Comparison of ENCODE assay signal across 24 cellular contexts in the genomic region with DNA sequence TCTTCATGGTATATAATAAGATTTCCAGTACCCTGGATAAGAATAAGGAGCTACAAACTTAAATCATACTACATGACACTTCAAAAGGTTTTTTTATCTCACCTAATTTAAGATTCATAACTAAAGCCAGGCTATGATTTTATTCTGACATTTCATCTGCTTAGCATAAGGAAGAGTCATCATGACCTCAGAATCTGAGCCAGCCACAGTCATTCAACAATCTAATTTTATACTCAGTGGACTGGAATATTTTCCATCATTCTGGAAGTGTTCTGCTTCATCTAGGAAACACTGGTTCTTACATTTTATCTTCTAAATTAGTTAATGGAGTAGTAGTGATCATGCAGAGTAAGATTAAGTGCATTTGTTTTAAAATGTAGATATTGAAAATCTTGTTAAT.
DNase-seq lines count a peak whose midpoint lies in the region; ATAC-seq, FAIRE-seq and TF ChIP-seq lines count a peak whose summit lies in the region.
"Had no signal": no experiment of that assay in that cellular context is flagged by ENCODE, and none has a peak within 500 bp of the region (broad histone marks: within the 10 kb centered on the region; RNA-seq: fewer than 3 reads in every experiment).

No MANE protein-coding gene starts in this region.

- H3K4me3 Mint-ChIP-seq in mesothelial cell of epicardium (no peak overlapping the region), chondrocyte (ENCODE audit: unreplicated experiment) (no peak overlapping the region)
- H3K4me3 Mint-ChIP-seq: CD8-positive, alpha-beta memory T cell; nephron had no signal

- H3K27ac ChIP-seq in thoracic aorta: peak overlapping the region; percentile 40 to 68
- H3K27ac ChIP-seq: esophagus squamous epithelium had no signal

- no peaks in the 10 kb centered on the region for H3K27me3 Mint-ChIP-seq in mesothelial cell of epicardium (ENCODE audit: low read depth)
- H3K27me3 Mint-ChIP-seq in chondrocyte (ENCODE audit: low read depth): no peaks in the 10 kb centered on the region
- H3K27me3 Mint-ChIP-seq: CD8-positive, alpha-beta memory T cell had no signal

- H3K4me3 ChIP-seq in bronchial epithelial cell (ENCODE audit: low read depth, low read length) (no peak overlapping the region), thoracic aorta (no peak overlapping the region)
- H3K4me3 ChIP-seq: adrenal gland, esophagus squamous epithelium had no signal

- peaks cover 38 to 44% of the 10 kb centered on the region in 2 donors for H3K4me1 ChIP-seq in thoracic aorta (ENCODE audit: control insufficient read depth in 1 of 2, low read depth in 2 of 2)
- H3K4me1 ChIP-seq: esophagus squamous epithelium had no signal

- TF ChIP-seq CTCF in bronchial epithelial cell (IDR thresholded peaks at IDR 0.05; ENCODE audit: insufficient read depth, low read length, severe bottlenecking) (no peak), mesothelial cell of epicardium (IDR thresholded peaks at IDR 0.05; ENCODE audit: unreplicated experiment) (no peak), thoracic aorta (IDR thresholded peaks at IDR 0.05) (no peak), chondrocyte (IDR thresholded peaks at IDR 0.05) (no peak)

- peaks cover 14% of the 10 kb centered on the region for H3K4me1 Mint-ChIP-seq in mesothelial cell of epicardium
- peaks cover 17% of the 10 kb centered on the region for H3K4me1 Mint-ChIP-seq in chondrocyte (ENCODE audit: low read depth)
- H3K4me1 Mint-ChIP-seq: CD8-positive, alpha-beta memory T cell; nephron had no signal

- H3K36me3 ChIP-seq in bronchial epithelial cell (ENCODE audit: control insufficient read depth, insufficient read depth, low read length) (no peaks in the 10 kb centered on the region), thoracic aorta (no peaks in the 10 kb centered on the region)
- H3K36me3 ChIP-seq: adrenal gland, esophagus squamous epithelium had no signal

- H3K27ac Mint-ChIP-seq in mesothelial cell of epicardium: peak overlapping the region; percentile 6
- no peak overlapping the region for H3K27ac Mint-ChIP-seq in chondrocyte (ENCODE audit: unreplicated experiment)
- H3K27ac Mint-ChIP-seq: CD8-positive, alpha-beta memory T cell; nephron had no signal

- no peaks in the 10 kb centered on the region for H3K9me3 ChIP-seq in thoracic aorta
- H3K9me3 ChIP-seq: adrenal gland, esophagus squamous epithelium had no signal

- H3K27me3 ChIP-seq in bronchial epithelial cell (ENCODE audit: control insufficient read depth, insufficient read depth, low read length): no peaks in the 10 kb centered on the region
- no peaks in the 10 kb centered on the region for H3K27me3 ChIP-seq in thoracic aorta (replicated peaks; ENCODE audit: insufficient read depth)
- H3K27me3 ChIP-seq: adrenal gland, esophagus squamous epithelium had no signal

- DNase-seq in LHCN-M2 (ENCODE audit: low read depth): peak; percentile 25
- DNase-seq in bronchial epithelial cell (ENCODE audit: low read depth): peak; percentile 56
- DNase-seq in mesothelial cell of epicardium (ENCODE audit: low spot score in 2 of 2, unreplicated experiment in 2 of 2): no peak
- DNase-seq in thoracic aorta (ENCODE audit: low spot score): no peak
- no peak for DNase-seq in NCI-H2029 (lab: John Stamatoyannopoulos, UW)
- no peak for DNase-seq in NOMO-1 (lab: John Stamatoyannopoulos, UW; ENCODE audit: unreplicated experiment in 2 of 2)
- DNase-seq in chondrocyte (ENCODE audit: low spot score): no peak
- DNase-seq: activated CD4-positive, alpha-beta T cell treated with anti-CD3 and anti-CD28 coated beads, Interleukin-2, amount 50 U/mL, for 1 hour; activated CD8-positive, alpha-beta memory T cell treated with anti-CD3 and anti-CD28 coated beads, Interleukin-2, amount 50 U/mL, for 4 hours; activated effector memory CD4-positive, alpha-beta T cell treated with anti-CD3 and anti-CD28 coated beads, Interleukin-2, amount 50 U/mL, for 16 hours; CD8-positive, alpha-beta memory T cell; cerebellar nuclear complex; DMS79; effector CD4-positive, alpha-beta T cell; esophagus squamous epithelium; hippocampal formation; islet precursor cell; KG1; NCI-H2081 treated with DMSO at 0.1 percent for 48 hours; NCI-H524 treated with DMSO at 0.1 percent for 48 hours; SHP77 had no signal

- no peaks in the 10 kb centered on the region for H3K36me3 Mint-ChIP-seq in mesothelial cell of epicardium
- no peaks in the 10 kb centered on the region for H3K36me3 Mint-ChIP-seq in chondrocyte (ENCODE audit: low read depth)
- H3K36me3 Mint-ChIP-seq: CD8-positive, alpha-beta memory T cell had no signal

- ATAC-seq in thoracic aorta (ENCODE audit: insufficient number of reproducible peaks, low FRiP score, low read depth): no peak

- H3K9me3 Mint-ChIP-seq in mesothelial cell of epicardium (peaks cover 3% of the 10 kb centered on the region), chondrocyte (ENCODE audit: low read depth) (no peaks in the 10 kb centered on the region)
- H3K9me3 Mint-ChIP-seq: nephron had no signal

- no peak for FAIRE-seq in bronchial epithelial cell (lab: Jason Lieb, UNC)
- FAIRE-seq: TTC549 had no signal

Comparison
In these comparisons a context has a peak if more than half of its experiments do, and no peak if none do; other contexts are left out.
1. DNase-seq: peak in LHCN-M2 (single experiment) and bronchial epithelial cell (single experiment); none in mesothelial cell of epicardium (0 of 2), thoracic aorta (single experiment), NCI-H2029 (single experiment), NOMO-1 (0 of 2) and chondrocyte (single experiment).